21 cellular contexts compared by ENCODE assay signal in genomic region chr18:60987963-60988362, GRCh38.
DNase-seq lines count a peak whose midpoint lies in the region; ATAC-seq, FAIRE-seq and TF ChIP-seq lines count a peak whose summit lies in the region.
"Had no signal": no experiment of that assay in that cellular context is flagged by ENCODE, and none has a peak within 500 bp of the region (broad histone marks: within the 10 kb centered on the region; RNA-seq: fewer than 3 reads in every experiment).

No MANE protein-coding gene starts in this region.

- H3K36me3 ChIP-seq in kidney (ENCODE audit: control insufficient read depth in 1 of 2, insufficient read depth in 2 of 2, low read length in 2 of 2) = no peaks in the 10 kb centered on the region

- DNase-seq in HCEC 1CT (peak; percentile 7), amniotic stem cell (lab: John Stamatoyannopoulos, UW) (peak; percentile 0), dermis blood vessel endothelial cell (peak; percentile 69), kidney (no peak), SIG-M5 treated with dmso at 0.1 percent for 504 hours (lab: John Stamatoyannopoulos, UW; ENCODE audit: unreplicated experiment) (no peak), T-helper 17 cell (no peak), GDM1 (lab: John Stamatoyannopoulos, UW) (no peak)
- DNase-seq: C1 segment of cervical spinal cord; CD8-positive, alpha-beta memory T cell; DMS53; EL; NCI-H1105; NCI-H1694; NCI-H2081 treated with DMSO at 0.1 percent for 48 hours; NCI-H774; SHP77 had no signal

- H3K36me3 Mint-ChIP-seq in T-helper 17 cell (ENCODE audit: low read depth) = no peaks in the 10 kb centered on the region
- H3K36me3 Mint-ChIP-seq: CD8-positive, alpha-beta memory T cell had no signal

- no peak overlapping the region for H3K4me3 ChIP-seq in kidney (ENCODE audit: low read length in 2 of 2)
- H3K4me3 ChIP-seq: GM23338 had no signal

- ATAC-seq in HG03354 (IDR thresholded peaks at IDR 0.05; ENCODE audit: poor library complexity, severe bottlenecking, unreplicated experiment) (no peak), T-helper 17 cell (no peak)
- ATAC-seq: GM23338, HCT116 had no signal

- no peaks in the 10 kb centered on the region for H3K4me1 ChIP-seq in kidney (ENCODE audit: control insufficient read depth in 1 of 2, insufficient read depth in 1 of 2, low read depth in 1 of 2, low read length in 2 of 2)

- H3K9ac ChIP-seq in kidney (ENCODE audit: low read length in 2 of 2) = no peak overlapping the region

- no peak overlapping the region for H3K27ac Mint-ChIP-seq in T-helper 17 cell
- H3K27ac Mint-ChIP-seq: CD8-positive, alpha-beta memory T cell; GM23338 had no signal

- FAIRE-seq in kidney (lab: Jason Lieb, UNC) = peak; percentile 58
- FAIRE-seq: GM12891, GM18507 had no signal

- no peak for TF ChIP-seq CTCF in kidney (IDR thresholded peaks at IDR 0.05; ENCODE audit: borderline replicate concordance, extremely low read depth, insufficient read depth)

- no peaks in the 10 kb centered on the region for H3K4me1 Mint-ChIP-seq in T-helper 17 cell
- H3K4me1 Mint-ChIP-seq: CD8-positive, alpha-beta memory T cell; GM23338 had no signal

- H3K27me3 Mint-ChIP-seq in T-helper 17 cell = no peaks in the 10 kb centered on the region
- H3K27me3 Mint-ChIP-seq: CD8-positive, alpha-beta memory T cell had no signal

- H3K9me3 ChIP-seq in kidney (ENCODE audit: control insufficient read depth in 1 of 2, low read length in 2 of 2) (no peaks in the 10 kb centered on the region), T-helper 17 cell (ENCODE audit: control insufficient read depth, low read length, poor library complexity, severe bottlenecking) (no peaks in the 10 kb centered on the region)

- intact Hi-C loops in kidney (cut with DNase I) = no loop called here

- no peak overlapping the region for H3K27ac ChIP-seq in kidney (ENCODE audit: low read depth in 2 of 2, low read length in 2 of 2)

- no peak overlapping the region for H3K4me3 Mint-ChIP-seq in T-helper 17 cell
- H3K4me3 Mint-ChIP-seq: CD8-positive, alpha-beta memory T cell; GM23338 had no signal

Comparison
In these comparisons a context has a peak if more than half of its experiments do, and no peak if none do; other contexts are left out.
1. DNase-seq: peak in HCEC 1CT (single experiment), amniotic stem cell (single experiment) and dermis blood vessel endothelial cell (single experiment); none in kidney (single experiment), SIG-M5 treated with dmso at 0.1 percent for 504 hours (single experiment), T-helper 17 cell (0 of 3) and GDM1 (single experiment).